12 cellular contexts compared by ENCODE assay signal in genomic region chr4:125388653-125389052, GRCh38.
DNase-seq lines count a peak whose midpoint lies in the region; ATAC-seq and TF ChIP-seq lines count a peak whose summit lies in the region.
"Had no signal": no experiment of that assay in that cellular context is flagged by ENCODE, and none has a peak within 500 bp of the region (broad histone marks: within the 10 kb centered on the region; RNA-seq: fewer than 3 reads in every experiment).

No MANE protein-coding gene starts in this region.

- H3K4me3 ChIP-seq in astrocyte of the spinal cord (ENCODE audit: low read depth, low read length) (no peak overlapping the region), gastroesophageal sphincter (no peak overlapping the region), tibial artery (no peak overlapping the region), body of pancreas (no peak overlapping the region)
- H3K4me3 ChIP-seq: right atrium auricular region had no signal

- no peak for TF ChIP-seq POLR2A in gastroesophageal sphincter (IDR thresholded peaks at IDR 0.05)
- no peak for TF ChIP-seq POLR2A in body of pancreas (IDR thresholded peaks at IDR 0.05)

- DNase-seq in HS-27A (ENCODE audit: low read depth) (peak; percentile 59), astrocyte of the spinal cord (ENCODE audit: low read depth, low spot score) (peak; percentile 72), tibial artery (no peak), body of pancreas (no peak)
- DNase-seq in stimulated activated CD4-positive, alpha-beta T cell treated with anti-CD3 and anti-CD28 coated beads, Interleukin-4, amount 100 ng/mL, for 4 hours, result no peak
- DNase-seq in activated CD4-positive, alpha-beta T cell treated with anti-CD3 and anti-CD28 coated beads for 1 hour, result no peak
- DNase-seq: activated CD8-positive, alpha-beta T cell treated with anti-CD3 and anti-CD28 coated beads, Interleukin-2, amount 10 ng/mL, durations not matched to agents 7 days and 5 days; activated naive CD4-positive, alpha-beta T cell treated with Interleukin-2 at 50 U/mL for 16 hours; cortex of kidney; DMS153 had no signal

- H3K9me3 ChIP-seq in gastroesophageal sphincter, result no peaks in the 10 kb centered on the region
- no peaks in the 10 kb centered on the region for H3K9me3 ChIP-seq in tibial artery
- no peaks in the 10 kb centered on the region for H3K9me3 ChIP-seq in body of pancreas
- H3K9me3 ChIP-seq: right atrium auricular region had no signal

- in situ Hi-C loops in astrocyte of the spinal cord (cut with HindIII; ENCODE audit: low sequenced_read_pairs), result no loop called here

- 20 to 44% methylated on average over 1 of the region's 1 CpG for WGBS in gastroesophageal sphincter (ENCODE audit: low coverage in 1 of 2), 2 donors
- 50 to 55% methylated on average over 1 of the region's 1 CpG for WGBS in body of pancreas, 2 donors

- H3K27me3 ChIP-seq in gastroesophageal sphincter (no peaks in the 10 kb centered on the region), tibial artery (no peaks in the 10 kb centered on the region), body of pancreas (no peaks in the 10 kb centered on the region)
- H3K27me3 ChIP-seq: right atrium auricular region had no signal

- no peaks in the 10 kb centered on the region for H3K36me3 ChIP-seq in gastroesophageal sphincter
- no peaks in the 10 kb centered on the region for H3K36me3 ChIP-seq in tibial artery
- no peaks in the 10 kb centered on the region for H3K36me3 ChIP-seq in body of pancreas (replicated peaks in 1 of 2; ENCODE audit: insufficient read depth in 1 of 2, low read depth in 2 of 2)
- H3K36me3 ChIP-seq: right atrium auricular region had no signal

- no peak for TF ChIP-seq EP300 in gastroesophageal sphincter (IDR thresholded peaks at IDR 0.05)

- ATAC-seq in gastroesophageal sphincter (no peak), body of pancreas (no peak)
- ATAC-seq: activated CD8-positive, alpha-beta T cell treated with anti-CD3 and anti-CD28 coated beads, Interleukin-2, amount 10 ng/mL, durations not matched to agents 7 days and 5 days had no signal

- peak overlapping the region; percentile 39 to 80 (median 72) for H3K27ac ChIP-seq in gastroesophageal sphincter
- peak overlapping the region; percentile 60 to 78 for H3K27ac ChIP-seq in tibial artery
- H3K27ac ChIP-seq in body of pancreas, result no peak overlapping the region

- no peak for TF ChIP-seq CTCF in astrocyte of the spinal cord (IDR thresholded peaks at IDR 0.05; ENCODE audit: low read depth, low read length)
- TF ChIP-seq CTCF in gastroesophageal sphincter (IDR thresholded peaks at IDR 0.05), result no peak
- TF ChIP-seq CTCF in tibial artery (IDR thresholded peaks at IDR 0.05), result no peak
- TF ChIP-seq CTCF in body of pancreas (IDR thresholded peaks at IDR 0.05), result no peak

- H3K4me1 ChIP-seq in gastroesophageal sphincter (peaks cover 0 to 53% (median 22%) of the 10 kb centered on the region in 3 donors), tibial artery (peaks cover 0 to 75% (median 19%) of the 10 kb centered on the region in 4 donors), body of pancreas (no peaks in the 10 kb centered on the region)

- intact Hi-C loops in tibial artery (cut with DNase I; ENCODE audit: low total_unique reads) (no loop called here), body of pancreas (cut with DNase I) (no loop called here)

Comparison
In these comparisons a context has a peak if more than half of its experiments do, and no peak if none do; other contexts are left out.
1. DNase-seq: peak in HS-27A (single experiment) and astrocyte of the spinal cord (single experiment); none in tibial artery (0 of 2), body of pancreas (0 of 4), stimulated activated CD4-positive, alpha-beta T cell treated with anti-CD3 and anti-CD28 coated beads, Interleukin-4, amount 100 ng/mL, for 4 hours (0 of 2) and activated CD4-positive, alpha-beta T cell treated with anti-CD3 and anti-CD28 coated beads for 1 hour (single experiment).
2. H3K27ac ChIP-seq: peak in gastroesophageal sphincter (4 of 4) and tibial artery (2 of 2); none in body of pancreas (0 of 4).